Comparison of ENCODE assay signal across 23 cellular contexts in genomic region chr6:5108536-5108935, GRCh38. TPM values are rescaled to one million over a fixed set of nuclear protein-coding genes. Genes with fewer than 3 reads are reported as not detected.
DNase-seq lines count a peak whose midpoint lies in the region; ATAC-seq and TF ChIP-seq lines count a peak whose summit lies in the region.
"Had no signal": no experiment of that assay in that cellular context is flagged by ENCODE, and none has a peak within 500 bp of the region (broad histone marks: within the 10 kb centered on the region; RNA-seq: fewer than 3 reads in every experiment).

No MANE protein-coding gene starts in this region.

- intact Hi-C loops in Right ventricle myocardium superior (cut with DNase I) (no loop called here), Right ventricle myocardium inferior (cut with DNase I) (loop anchor here (1.0 kb wide), 1 partner anchor 24 kb away; no protein-coding TSS in a partner anchor), cardiac septum (cut with DNase I) (loop anchor here (2.0 kb wide), 1 partner anchor 24 kb away; the partner anchor contains the start of gene PPP1R3G), thyroid gland (cut with DNase I) (no loop called here)

- no peaks in the 10 kb centered on the region for H3K36me3 ChIP-seq in thyroid gland
- H3K36me3 ChIP-seq: BE2C had no signal

- DNase-seq in Right ventricle myocardium superior (no peak), Right ventricle myocardium inferior (ENCODE audit: missing footprints) (no peak), cardiac septum (ENCODE audit: low spot score) (peak; percentile 55), mesenteric fat pad (ENCODE audit: low spot score) (peak; percentile 82), thyroid gland (no peak), dermis blood vessel endothelial cell (no peak), NCI-H748 treated with DMSO at 0.1 percent for 48 hours (lab: John Stamatoyannopoulos, UW) (no peak)
- no peak for DNase-seq in effector CD8-positive, alpha-beta T cell (lab: John Stamatoyannopoulos, UW)
- DNase-seq: BE2C; Caco-2; CD4-positive, alpha-beta T cell; GM23248; Kasumi-1; MM.1S; NCI-H1092; NCI-H1436 treated with DMSO at 0.1 percent for 48 hours; NCI-H2029 treated with DMSO at 0.1 percent for 48 hours; NCI-H2171 treated with DMSO at 0.1 percent for 48 hours; NCI-H446; NCI-H526 treated with DMSO at 0.1 percent for 48 hours; OCI-M1; RPMI8226 had no signal

- no peaks in the 10 kb centered on the region for H3K9me3 ChIP-seq in thyroid gland
- H3K9me3 ChIP-seq: BE2C, Caco-2 had no signal

- TF ChIP-seq POLR2A in thyroid gland (IDR thresholded peaks at IDR 0.05): no peak

- H3K4me1 ChIP-seq in thyroid gland: no peaks in the 10 kb centered on the region
- H3K4me1 ChIP-seq: BE2C, Caco-2 had no signal

- H3K27ac ChIP-seq in thyroid gland: no peak overlapping the region
- H3K27ac ChIP-seq: GM23248 had no signal

- TF ChIP-seq CTCF in thyroid gland (IDR thresholded peaks at IDR 0.05): no peak

- ATAC-seq in Right ventricle myocardium superior (ENCODE audit: poor library complexity) (peak; percentile 38), Right ventricle myocardium inferior (no peak)
- ATAC-seq: HCT116 had no signal

- 65 to 79% methylated on average over 4 to 5 of the region's 5 CpGs for WGBS in thyroid gland, 2 donors

- no peaks in the 10 kb centered on the region for H3K27me3 ChIP-seq in thyroid gland
- H3K27me3 ChIP-seq: BE2C had no signal

- no peak overlapping the region for H3K4me3 ChIP-seq in thyroid gland (replicated peaks in 1 of 3)
- H3K4me3 ChIP-seq: GM23248 had no signal

RNA-seq across cellular contexts. Expression of gene PPP1R3G, which starts 23.4 kb away (rescaled TPM):
- 14.2 TPM for total RNA-seq in Right ventricle myocardium superior
- total RNA-seq in Right ventricle myocardium inferior: 13.1 TPM
- total RNA-seq in cardiac septum: 7.7 TPM
- total RNA-seq in mesenteric fat pad: 1.3 TPM
- total RNA-seq in thyroid gland: 1 to 10 TPM in 1 of 4 donors, under 1 TPM in 3; 0.78 to 1.6 (median 0.91) TPM
- total RNA-seq in dermis blood vessel endothelial cell: 0.74 and 0.85 TPM in 2 replicates
- total RNA-seq: CD4-positive, alpha-beta T cell had no signal

Comparison
In these comparisons a context has a peak if more than half of its experiments do, and no peak if none do; other contexts are left out.
1. DNase-seq: peak in cardiac septum (single experiment) and mesenteric fat pad (single experiment); none in Right ventricle myocardium superior (single experiment), Right ventricle myocardium inferior (single experiment), effector CD8-positive, alpha-beta T cell (single experiment), thyroid gland (0 of 2), dermis blood vessel endothelial cell (single experiment) and NCI-H748 treated with DMSO at 0.1 percent for 48 hours (single experiment).
2. intact Hi-C loops: an anchor here in Right ventricle myocardium inferior (1.0 kb wide) and cardiac septum (2.0 kb wide); none called in Right ventricle myocardium superior and thyroid gland.